Comparison of ENCODE assay signal across 9 cellular contexts in genomic region chr5:154967419-154968024, GRCh38. TPM values are rescaled to one million over a fixed set of nuclear protein-coding genes. Genes with fewer than 3 reads are reported as not detected.
A peak's percentile ranks its signal among the peaks of the same experiment; 100 is the strongest.
DNase-seq lines count a peak whose midpoint lies in the region; ATAC-seq, FAIRE-seq and TF ChIP-seq lines count a peak whose summit lies in the region.
"Had no signal": no experiment of that assay in that cellular context is flagged by ENCODE, and none has a peak within 500 bp of the region (broad histone marks: within the 10 kb centered on the region; RNA-seq: fewer than 3 reads in every experiment).

No MANE protein-coding gene starts in this region.

- H3K14ac ChIP-seq in H9 (ENCODE audit: insufficient read depth, low read length), result no peak overlapping the region

- peaks cover 0 to 6% (median 5%) of the 10 kb centered on the region in 3 experiments; a peak in 4 of 7 replicates for H3K36me3 Mint-ChIP-seq in H9 (ENCODE audit: insufficient read depth in 1 of 3, low read depth in 3 of 3)
- peaks cover 13% of the 10 kb centered on the region for H3K36me3 Mint-ChIP-seq in activated CD4-positive, alpha-beta T cell treated with anti-CD3 and anti-CD28 coated beads, Interleukin-2, amount 10 ng/mL, durations not matched to agents 7 days and 5 days (ENCODE audit: low read depth)

- no peaks in the 10 kb centered on the region for H3K23me2 ChIP-seq in H9 (ENCODE audit: insufficient read length, low read depth, low read length, poor library complexity, severe bottlenecking)

- DNase-seq in Ammon's horn (ENCODE audit: low spot score) (peak; percentile 28), H9 (no peak), kidney (no peak), SHP77 (lab: John Stamatoyannopoulos, UW) (no peak), hippocampal formation (lab: John Stamatoyannopoulos, UW) (no peak)
- no peak for DNase-seq in activated CD4-positive, alpha-beta T cell treated with anti-CD3 and anti-CD28 coated beads, Interleukin-2, amount 10 ng/mL, durations not matched to agents 7 days and 5 days

- no CpG with 5 or more reads among the region's 5 CpGs for WGBS in H9 (ENCODE audit: extremely low coverage, insufficient read length, low lambda C conversion rate)

- no peak overlapping the region for H3K9ac ChIP-seq in H9 (ENCODE audit: extremely low read depth, insufficient read length, low read length)
- H3K9ac ChIP-seq in kidney (ENCODE audit: low read length in 2 of 2), result no peak overlapping the region

- FAIRE-seq in kidney (lab: Jason Lieb, UNC), result no peak
- FAIRE-seq: colon had no signal

- H3K4me1 ChIP-seq in H9 (ENCODE audit: insufficient read depth, low read length) (no peaks in the 10 kb centered on the region), kidney (ENCODE audit: control insufficient read depth in 1 of 2, insufficient read depth in 1 of 2, low read depth in 1 of 2, low read length in 2 of 2) (no peaks in the 10 kb centered on the region)

- CTCF ChIA-PET in activated CD4-positive, alpha-beta T cell treated with anti-CD3 and anti-CD28 coated beads, Interleukin-2, amount 10 ng/mL, durations not matched to agents 7 days and 5 days (lab: Charles Lee), result no interaction called here

- H2BK15ac ChIP-seq in H9 (ENCODE audit: low read depth, low read length), result no peak overlapping the region

- H3K79me1 ChIP-seq in H9 (ENCODE audit: insufficient read depth, low read depth, low read length, poor library complexity, severe bottlenecking), result no peaks in the 10 kb centered on the region

- H3K27ac ChIP-seq in H9 (ENCODE audit: insufficient read length, low read depth, low read length), result no peak overlapping the region
- H3K27ac ChIP-seq in kidney (ENCODE audit: low read depth in 2 of 2, low read length in 2 of 2), result no peak overlapping the region

- no peak overlapping the region for H2AK5ac ChIP-seq in H9 (ENCODE audit: insufficient read length, low read length)

- no peak overlapping the region for H4K8ac ChIP-seq in H9 (replicated peaks; ENCODE audit: insufficient read length, low read depth, low read length)

- H3K4ac ChIP-seq in H9 (ENCODE audit: low read depth, low read length), result no peak overlapping the region

- no peak overlapping the region for H2AFZ ChIP-seq in H9 (ENCODE audit: low read length)

- no peak overlapping the region for H3K27ac Mint-ChIP-seq in H9
- H3K27ac Mint-ChIP-seq in activated CD4-positive, alpha-beta T cell treated with anti-CD3 and anti-CD28 coated beads, Interleukin-2, amount 10 ng/mL, durations not matched to agents 7 days and 5 days, result no peak overlapping the region

- no peak overlapping the region for H4K91ac ChIP-seq in H9 (ENCODE audit: insufficient read length, low read depth, low read length)

- H4K20me1 ChIP-seq in H9 (ENCODE audit: control insufficient read depth, insufficient read depth, insufficient read length), result no peaks in the 10 kb centered on the region

- no peaks in the 10 kb centered on the region for H3K4me1 Mint-ChIP-seq in H9
- peaks cover 3% of the 10 kb centered on the region for H3K4me1 Mint-ChIP-seq in activated CD4-positive, alpha-beta T cell treated with anti-CD3 and anti-CD28 coated beads, Interleukin-2, amount 10 ng/mL, durations not matched to agents 7 days and 5 days

- H2BK5ac ChIP-seq in H9 (ENCODE audit: insufficient read length, low read length), result no peak overlapping the region

- H3T11ph ChIP-seq in H9 (ENCODE audit: low read length), result no peak overlapping the region

- H3K4me2 ChIP-seq in H9 (ENCODE audit: insufficient read depth, insufficient read length, low read length), result no peak overlapping the region

- no peak overlapping the region for H2BK120ac ChIP-seq in H9 (ENCODE audit: low read depth, low read length, poor library complexity, severe bottlenecking)

- no peak overlapping the region for H3K23ac ChIP-seq in H9 (ENCODE audit: insufficient read length, low read depth, low read length)

- H3K9me3 Mint-ChIP-seq in H9, result no peaks in the 10 kb centered on the region
- no peaks in the 10 kb centered on the region for H3K9me3 Mint-ChIP-seq in activated CD4-positive, alpha-beta T cell treated with anti-CD3 and anti-CD28 coated beads, Interleukin-2, amount 10 ng/mL, durations not matched to agents 7 days and 5 days

- no peaks in the 10 kb centered on the region for H3K79me2 ChIP-seq in H9 (ENCODE audit: insufficient read depth, low read length)

- H3K27me3 Mint-ChIP-seq in H9 (ENCODE audit: low read depth), result no peaks in the 10 kb centered on the region
- H3K27me3 Mint-ChIP-seq in activated CD4-positive, alpha-beta T cell treated with anti-CD3 and anti-CD28 coated beads, Interleukin-2, amount 10 ng/mL, durations not matched to agents 7 days and 5 days, result no peaks in the 10 kb centered on the region

- no peak for ATAC-seq in GM18861 (IDR thresholded peaks at IDR 0.05; ENCODE audit: unreplicated experiment)

- peaks cover 6 to 14% of the 10 kb centered on the region in 2 donors for H3K36me3 ChIP-seq in kidney (ENCODE audit: control insufficient read depth in 1 of 2, insufficient read depth in 2 of 2, low read length in 2 of 2)

- intact Hi-C loops in kidney (cut with DNase I), result no loop called here

- no peak overlapping the region for H3K4me3 ChIP-seq in WI38 (ENCODE audit: low read depth, low read length)
- no peak overlapping the region for H3K4me3 ChIP-seq in kidney (ENCODE audit: low read length in 2 of 2)

- H3K4me3 Mint-ChIP-seq in H9, result no peak overlapping the region
- no peak overlapping the region for H3K4me3 Mint-ChIP-seq in activated CD4-positive, alpha-beta T cell treated with anti-CD3 and anti-CD28 coated beads, Interleukin-2, amount 10 ng/mL, durations not matched to agents 7 days and 5 days

- no peak overlapping the region for H3K18ac ChIP-seq in H9 (ENCODE audit: insufficient read length, low read depth, low read length)

- no peak overlapping the region for H4K5ac ChIP-seq in H9 (ENCODE audit: insufficient read length, low read depth, low read length)

- H3K27me3 ChIP-seq in H9 (ENCODE audit: insufficient read depth, low read length), result no peaks in the 10 kb centered on the region

- H3K9me3 ChIP-seq in H9 (ENCODE audit: control insufficient read depth, low read depth, low read length) (no peaks in the 10 kb centered on the region), kidney (ENCODE audit: control insufficient read depth in 1 of 2, low read length in 2 of 2) (no peaks in the 10 kb centered on the region)

- peak; percentile 68 for TF ChIP-seq CTCF in H9 (conservative IDR thresholded peaks at IDR 0.05)
- peak; percentile 38; the same call in 1 of the 2 replicates for TF ChIP-seq CTCF in WI38 (IDR thresholded peaks at IDR 0.05; ENCODE audit: low read depth, low read length)
- TF ChIP-seq CTCF in kidney (IDR thresholded peaks at IDR 0.05; ENCODE audit: borderline replicate concordance, extremely low read depth, insufficient read depth), result peak; percentile 31

- POLR2A ChIA-PET in activated CD4-positive, alpha-beta T cell treated with anti-CD3 and anti-CD28 coated beads, Interleukin-2, amount 10 ng/mL, durations not matched to agents 7 days and 5 days (lab: Charles Lee), result interaction anchor here (0.8 kb wide), 1 partner anchor 53 kb away, joined by 4 read pairs; no protein-coding TSS in a partner anchor

- H3K56ac ChIP-seq in H9 (ENCODE audit: insufficient read length, low read depth, low read length), result no peak overlapping the region

- H2BK20ac ChIP-seq in H9 (ENCODE audit: low read depth, low read length, poor library complexity, severe bottlenecking), result no peak overlapping the region

- no peak overlapping the region for H2BK12ac ChIP-seq in H9 (ENCODE audit: insufficient read length, low read depth, low read length)

RNA-seq across cellular contexts. Expression of gene MRPL22, which starts 26.6 kb away (rescaled TPM):
- total RNA-seq in H9 (2021), result 74.3 and 77.2 TPM in 2 replicates
- 40.8 TPM for total RNA-seq in kidney
- 72.7 TPM for polyA plus RNA-seq in kidney (ENCODE audit: insufficient read depth, low read depth, low replicate concordance)
- total RNA-seq in activated CD4-positive, alpha-beta T cell treated with anti-CD3 and anti-CD28 coated beads, Interleukin-2, amount 10 ng/mL, durations not matched to agents 7 days and 5 days, result 10 to 100 TPM; 44.2 to 51.0 TPM

RNA-seq across cellular contexts. Expression of gene GEMIN5, which starts 29.5 kb away (rescaled TPM):
- 34.2 and 35.8 TPM in 2 replicates for total RNA-seq in H9 (2021)
- 14.8 TPM for total RNA-seq in kidney
- polyA plus RNA-seq in kidney (ENCODE audit: insufficient read depth, low read depth, low replicate concordance), result 3.5 TPM
- total RNA-seq in activated CD4-positive, alpha-beta T cell treated with anti-CD3 and anti-CD28 coated beads, Interleukin-2, amount 10 ng/mL, durations not matched to agents 7 days and 5 days, result 10 to 100 TPM; 15.7 to 17.8 TPM

RNA-seq across cellular contexts. Expression of gene KIF4B, which starts 46.0 kb away (rescaled TPM):
- total RNA-seq in H9 (2021) (0.04 and 0.07 TPM in 2 replicates), kidney (not detected)
- polyA plus RNA-seq in kidney (ENCODE audit: insufficient read depth, low read depth, low replicate concordance), result not detected
- total RNA-seq in activated CD4-positive, alpha-beta T cell treated with anti-CD3 and anti-CD28 coated beads, Interleukin-2, amount 10 ng/mL, durations not matched to agents 7 days and 5 days, result not detected
